ENCODE assay signal across 8 cellular contexts in the genomic region with DNA sequence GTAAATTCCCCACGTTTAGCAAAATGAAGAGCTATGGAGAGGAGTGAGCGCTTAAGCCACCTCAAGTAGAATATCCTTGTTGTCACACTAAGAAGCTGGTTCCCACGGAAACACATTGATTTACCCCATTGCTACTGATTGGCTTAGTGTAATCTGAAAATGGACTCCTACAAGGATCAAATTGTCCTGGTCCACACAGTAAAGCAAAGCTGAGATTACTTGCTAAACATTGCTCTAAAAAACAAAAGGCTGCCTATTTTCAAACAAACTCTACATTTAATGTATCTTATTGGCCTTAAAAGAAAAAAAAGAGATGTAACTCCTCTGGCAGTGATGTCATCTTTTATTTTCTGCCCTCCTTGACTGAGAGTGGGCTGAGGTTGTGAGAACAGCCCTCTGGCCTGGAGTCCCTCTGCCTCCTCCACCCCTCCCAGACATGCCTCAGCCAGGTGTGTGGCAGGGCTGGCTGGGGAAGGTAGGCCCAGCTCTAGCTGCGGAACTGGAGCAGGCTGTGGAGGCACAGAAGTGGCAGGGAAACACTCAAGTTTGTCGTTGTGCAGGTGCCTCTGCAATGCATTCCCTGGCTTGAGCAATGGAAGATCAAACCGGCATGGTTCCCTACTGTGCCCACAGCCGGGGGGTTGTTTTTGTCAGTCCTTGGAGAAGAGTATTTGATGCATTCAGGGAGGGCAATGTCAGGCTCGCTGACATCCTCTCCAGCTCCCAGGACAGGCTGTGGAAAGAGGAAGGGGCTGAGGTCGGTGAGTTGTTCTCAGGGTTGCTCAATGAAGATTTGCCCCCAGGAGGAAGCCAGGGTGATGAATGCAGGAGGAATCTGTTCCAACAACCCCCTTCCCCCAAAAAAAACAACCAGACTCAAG. TPM values are rescaled to one million over a fixed set of nuclear protein-coding genes. Genes with fewer than 3 reads are reported as not detected.
DNase-seq lines count a peak whose midpoint lies in the region; ATAC-seq, FAIRE-seq and TF ChIP-seq lines count a peak whose summit lies in the region.

No MANE protein-coding gene starts in this region.

- ATAC-seq in lower lobe of right lung (peak; percentile 19 to 43), GM21529 (IDR thresholded peaks at IDR 0.05; ENCODE audit: unreplicated experiment) (no peak)

- H3K4me1 ChIP-seq in lower lobe of right lung (peaks cover 58% of the 10 kb centered on the region), tibial artery (peaks cover 0 to 62% (median 44%) of the 10 kb centered on the region in 4 donors)

- H3K36me3 ChIP-seq in lower lobe of right lung: peaks cover 63% of the 10 kb centered on the region
- peaks cover 43 to 52% (median 47%) of the 10 kb centered on the region in 3 donors for H3K36me3 ChIP-seq in tibial artery

- DNase-seq in HCEC 1CT (peak; percentile 22), RCC 7860 (ENCODE audit: low spot score) (peak; percentile 66), lower lobe of right lung (no peak), tibial artery (no peak), urothelium cell line (ENCODE audit: low spot score) (no peak), KG1 (lab: John Stamatoyannopoulos, UW) (no peak)

- H3K9me3 ChIP-seq in lower lobe of right lung (no peaks in the 10 kb centered on the region), tibial artery (no peaks in the 10 kb centered on the region)

- H3K27ac ChIP-seq in cingulate gyrus (ENCODE audit: low read depth, low read length) (peak overlapping the region; percentile 67), lower lobe of right lung (peak overlapping the region; percentile 100), tibial artery (peak overlapping the region; percentile 100)

- intact Hi-C loops in lower lobe of right lung (cut with DNase I): no loop called here
- intact Hi-C loops in tibial artery (cut with DNase I; ENCODE audit: low total_unique reads): loop anchor here (2.0 kb wide), 1 partner anchor 53 kb away; no protein-coding TSS in a partner anchor

- no peak for TF ChIP-seq CTCF in lower lobe of right lung (IDR thresholded peaks at IDR 0.05)
- TF ChIP-seq CTCF in tibial artery (IDR thresholded peaks at IDR 0.05): no peak

- H3K4me3 ChIP-seq in lower lobe of right lung: no peak overlapping the region
- H3K4me3 ChIP-seq in tibial artery: no peak overlapping the region

- no peak for FAIRE-seq in RCC 7860 (lab: Jason Lieb, UNC)
- FAIRE-seq in urothelium cell line (lab: Jason Lieb, UNC): no peak

- H3K27me3 ChIP-seq in lower lobe of right lung (ENCODE audit: low read depth) (no peaks in the 10 kb centered on the region), tibial artery (no peaks in the 10 kb centered on the region)

RNA-seq across cellular contexts. Expression of a gene that starts 9.1 kb away (rescaled TPM):
- 242 TPM for total RNA-seq in lower lobe of right lung

Comparison
In these comparisons a context has a peak if more than half of its experiments do, and no peak if none do; other contexts are left out.
1. DNase-seq: peak in HCEC 1CT (single experiment) and RCC 7860 (single experiment); none in lower lobe of right lung (single experiment), tibial artery (0 of 2), urothelium cell line (single experiment) and KG1 (single experiment).
2. Peak in every context shown above with its lines, with median percentiles within 50 percentile points of each other: H3K27ac ChIP-seq.